ENCODE assay signal across 13 cellular contexts in the genomic region with DNA sequence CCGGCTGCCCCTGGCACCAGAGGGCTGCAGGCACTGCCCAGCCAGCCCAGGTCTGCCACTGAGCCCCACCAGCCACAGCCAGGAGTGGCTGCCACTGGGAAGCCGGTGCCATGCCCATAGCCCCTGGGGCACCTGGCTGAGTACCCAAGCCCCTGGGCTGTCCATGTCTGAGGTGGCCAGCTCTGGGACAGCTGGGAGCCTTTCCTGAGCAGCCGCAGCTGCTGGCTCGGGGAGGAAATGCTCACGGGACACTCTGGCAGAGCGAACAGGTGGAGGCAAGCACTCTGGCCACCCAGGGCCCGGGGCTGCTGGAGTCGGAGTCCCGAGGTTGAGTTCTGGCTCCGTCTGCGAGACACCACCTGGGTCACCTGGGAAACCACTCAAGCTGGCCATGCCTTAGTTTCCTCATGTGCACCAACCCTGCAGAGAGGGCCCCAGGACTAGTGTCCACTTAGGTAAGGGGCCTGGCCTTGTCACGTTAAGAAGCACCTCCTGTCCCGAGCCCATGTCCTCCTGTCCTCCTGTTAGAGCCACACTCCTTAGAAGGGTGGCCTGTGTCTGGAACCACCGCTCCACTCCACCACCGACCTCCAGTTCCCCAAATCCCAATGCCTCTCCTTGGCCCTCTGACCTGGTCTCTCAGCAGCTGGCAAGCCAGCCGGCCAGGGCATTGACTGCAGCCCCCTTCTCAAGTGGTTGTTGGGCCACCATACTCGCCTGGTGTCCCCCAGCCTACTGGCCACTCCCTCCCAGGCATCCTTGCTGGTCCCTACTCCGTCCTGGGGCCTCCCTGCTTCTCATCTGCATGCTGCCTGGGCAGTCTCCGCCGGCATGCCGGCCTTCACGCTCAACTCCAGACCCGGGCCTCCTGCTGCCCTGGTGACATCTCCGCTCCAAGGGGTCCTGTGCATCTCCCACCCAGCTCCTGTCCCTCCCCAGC.
"Had no signal": no experiment of that assay in that cellular context is flagged by ENCODE, and none has a peak within 500 bp of the region (broad histone marks: within the 10 kb centered on the region; RNA-seq: fewer than 3 reads in every experiment).

No MANE protein-coding gene starts in this region.

- H3K4me2 ChIP-seq: hepatocyte had no signal

- H3K4me3 ChIP-seq: adrenal gland, hepatocyte, lung, thyroid gland, vagina had no signal

- H3K36me3 Mint-ChIP-seq: activated CD4-positive, alpha-beta memory T cell treated with anti-CD3 and anti-CD28 coated beads for 36 hours; naive thymus-derived CD8-positive, alpha-beta T cell had no signal

- H3K36me3 ChIP-seq: adrenal gland, thyroid gland, vagina had no signal

- H3K27ac ChIP-seq: adrenal gland, hepatocyte, thyroid gland, vagina had no signal

- ATAC-seq: activated T-cell treated with anti-CD3 and anti-CD28 coated beads, Interleukin-2, amount 50 U/mL, for 72 hours; naive thymus-derived CD8-positive, alpha-beta T cell had no signal

- DNase-seq: activated CD4-positive, alpha-beta memory T cell treated with anti-CD3 and anti-CD28 coated beads for 36 hours; activated CD4-positive, CD25-positive, alpha-beta regulatory T cell treated with anti-CD3 and anti-CD28 coated beads, Interleukin-2, amount 50 U/mL, for 72 hours; activated naive CD4-positive, alpha-beta T cell; activated T-cell treated with anti-CD3 and anti-CD28 coated beads, Interleukin-2, amount 50 U/mL, for 72 hours; adrenal gland; cerebellar nuclear complex; erythroblast; thyroid gland had no signal

- H3K27me3 Mint-ChIP-seq: activated CD4-positive, alpha-beta memory T cell treated with anti-CD3 and anti-CD28 coated beads for 36 hours; naive thymus-derived CD8-positive, alpha-beta T cell had no signal

- H3K27me3 ChIP-seq: adrenal gland, hepatocyte, thyroid gland, vagina had no signal

- H3K9me3 Mint-ChIP-seq: activated CD4-positive, alpha-beta memory T cell treated with anti-CD3 and anti-CD28 coated beads for 36 hours; activated T-cell treated with anti-CD3 and anti-CD28 coated beads, Interleukin-2, amount 50 U/mL, for 72 hours; dendritic cell treated with granulocyte-macrophage colony-stimulating factor and Interleukin-4, amounts not matched to agents 40 ng/mL and 50 ng/mL, for 4 days; naive thymus-derived CD8-positive, alpha-beta T cell had no signal

- H3K79me2 ChIP-seq: hepatocyte had no signal

- H3K4me3 Mint-ChIP-seq: activated CD4-positive, alpha-beta memory T cell treated with anti-CD3 and anti-CD28 coated beads for 36 hours; activated T-cell treated with anti-CD3 and anti-CD28 coated beads, Interleukin-2, amount 50 U/mL, for 72 hours; dendritic cell treated with granulocyte-macrophage colony-stimulating factor and Interleukin-4, amounts not matched to agents 40 ng/mL and 50 ng/mL, for 4 days; naive thymus-derived CD8-positive, alpha-beta T cell had no signal

- H3K9me3 ChIP-seq: adrenal gland, thyroid gland, vagina had no signal

- H2AFZ ChIP-seq: hepatocyte had no signal

- H3K27ac Mint-ChIP-seq: activated T-cell treated with anti-CD3 and anti-CD28 coated beads, Interleukin-2, amount 50 U/mL, for 72 hours; dendritic cell treated with granulocyte-macrophage colony-stimulating factor and Interleukin-4, amounts not matched to agents 40 ng/mL and 50 ng/mL, for 4 days had no signal
